10 cellular contexts compared by ENCODE assay signal in genomic region chr2:176130917-176131616, GRCh38. TPM values are rescaled to one million over a fixed set of nuclear protein-coding genes. Genes with fewer than 3 reads are reported as not detected.
DNase-seq lines count a peak whose midpoint lies in the region; ATAC-seq and TF ChIP-seq lines count a peak whose summit lies in the region.
"Had no signal": no experiment of that assay in that cellular context is flagged by ENCODE, and none has a peak within 500 bp of the region (broad histone marks: within the 10 kb centered on the region; RNA-seq: fewer than 3 reads in every experiment).

No MANE protein-coding gene starts in this region.

- H3K4me3 ChIP-seq in A673 (ENCODE audit: low read depth, low read length, poor library complexity, severe bottlenecking): peak overlapping the region; percentile 62

- H3K4me3 Mint-ChIP-seq in HFFc6: peak overlapping the region; percentile 90
- peak overlapping the region; percentile 55 for H3K4me3 Mint-ChIP-seq in dendritic cell treated with granulocyte-macrophage colony-stimulating factor and Interleukin-4, amounts not matched to agents 40 ng/mL and 50 ng/mL, for 4 days
- peak overlapping the region; percentile 82 for H3K4me3 Mint-ChIP-seq in neural crest cell

- H3K4me1 Mint-ChIP-seq in HFFc6 (ENCODE audit: low read depth): peaks cover 65% of the 10 kb centered on the region
- H3K4me1 Mint-ChIP-seq in dendritic cell treated with granulocyte-macrophage colony-stimulating factor and Interleukin-4, amounts not matched to agents 40 ng/mL and 50 ng/mL, for 4 days (ENCODE audit: low read depth): peaks cover 32% of the 10 kb centered on the region
- peaks cover 17% of the 10 kb centered on the region for H3K4me1 Mint-ChIP-seq in neural crest cell

- CTCF ChIA-PET in A673 (lab: Charles Lee): interaction anchor here (0.6 to 1.7 kb wide), 4 partner anchors 423 to 558 kb away, joined by 3 to 10 read pairs (median 4); no protein-coding TSS in a partner anchor

- H3K9me3 ChIP-seq in A673 (ENCODE audit: low read depth, low read length, poor library complexity, severe bottlenecking): no peaks in the 10 kb centered on the region

- no peaks in the 10 kb centered on the region for H3K9me3 Mint-ChIP-seq in HFFc6
- no peaks in the 10 kb centered on the region for H3K9me3 Mint-ChIP-seq in dendritic cell treated with granulocyte-macrophage colony-stimulating factor and Interleukin-4, amounts not matched to agents 40 ng/mL and 50 ng/mL, for 4 days
- H3K9me3 Mint-ChIP-seq in neural crest cell: no peaks in the 10 kb centered on the region

- TF ChIP-seq CTCF in A673 (conservative IDR thresholded peaks at IDR 0.05; ENCODE audit: low read depth, low read length) (no peak), HFFc6 (IDR thresholded peaks at IDR 0.05) (no peak), neural crest cell (conservative IDR thresholded peaks at IDR 0.05) (no peak)

- peak overlapping the region; percentile 98 for H3K27ac ChIP-seq in A673 (ENCODE audit: low read depth, low read length, poor library complexity, severe bottlenecking)

- BruUV-seq in A673 (replicated peaks; lab: Mats Ljungman, UMichigan): TSS peak; percentile 84

- peaks cover 16% of the 10 kb centered on the region; the same call in 1 of the 2 replicates for H3K36me3 Mint-ChIP-seq in HFFc6 (ENCODE audit: low read depth)
- no peaks in the 10 kb centered on the region for H3K36me3 Mint-ChIP-seq in dendritic cell treated with granulocyte-macrophage colony-stimulating factor and Interleukin-4, amounts not matched to agents 40 ng/mL and 50 ng/mL, for 4 days (ENCODE audit: low read depth)
- no peaks in the 10 kb centered on the region for H3K36me3 Mint-ChIP-seq in neural crest cell (ENCODE audit: low read depth)

- POLR2A ChIA-PET in A673 (lab: Charles Lee; ENCODE audit: low non-redundant PET): interaction anchor here (0.6 to 0.7 kb wide), 6 partner anchors 8 to 1132 kb away, joined by 3 to 9 read pairs (median 4); no protein-coding TSS in a partner anchor

- no peak for DNase-seq in A673 (ENCODE audit: low spot score)
- DNase-seq in HFFc6: no peak
- no peak for DNase-seq in neural crest cell (ENCODE audit: low read depth, low spot score)
- no peak for DNase-seq in amygdala (lab: John Stamatoyannopoulos, UW)
- DNase-seq in NAMALWA (ENCODE audit: low spot score): no peak
- DNase-seq: DND-41, NCI-H1105 treated with DMSO at 0.1 percent for 48 hours had no signal

- no peaks in the 10 kb centered on the region for H3K27me3 ChIP-seq in A673 (replicated peaks; ENCODE audit: insufficient read depth, low read depth, low read length, poor library complexity)

- peaks cover 54% of the 10 kb centered on the region for H3K4me1 ChIP-seq in A673 (ENCODE audit: insufficient read depth, low read length, poor library complexity, severe bottlenecking)

- ATAC-seq in GM21576 (IDR thresholded peaks at IDR 0.05; ENCODE audit: unreplicated experiment): no peak
- no peak for ATAC-seq in GM21390 (IDR thresholded peaks at IDR 0.05; ENCODE audit: unreplicated experiment)

- intact Hi-C loops in A673 (cut with micrococcal nuclease; ENCODE audit: unreplicated experiment): loop anchor here (2.0 kb wide), 1 partner anchor 1016 kb away; no protein-coding TSS in a partner anchor
- intact Hi-C loops in dendritic cell treated with granulocyte-macrophage colony-stimulating factor and Interleukin-4, amounts not matched to agents 40 ng/mL and 50 ng/mL, for 4 days (cut with micrococcal nuclease): loop anchor here (10.0 kb wide), 1 partner anchor 684 kb away; no protein-coding TSS in a partner anchor

- peaks cover 4% of the 10 kb centered on the region for H3K36me3 ChIP-seq in A673 (ENCODE audit: insufficient read depth, low read length, poor library complexity, severe bottlenecking)

- peak overlapping the region; percentile 61 for H3K27ac Mint-ChIP-seq in HFFc6
- no peak overlapping the region for H3K27ac Mint-ChIP-seq in dendritic cell treated with granulocyte-macrophage colony-stimulating factor and Interleukin-4, amounts not matched to agents 40 ng/mL and 50 ng/mL, for 4 days
- H3K27ac Mint-ChIP-seq in neural crest cell (ENCODE audit: unreplicated experiment): no peak overlapping the region

- H3K27me3 Mint-ChIP-seq in HFFc6 (ENCODE audit: insufficient read depth) (peaks cover 30% of the 10 kb centered on the region), neural crest cell (ENCODE audit: low read depth) (peaks cover 94% of the 10 kb centered on the region)
- H3K27me3 Mint-ChIP-seq in dendritic cell treated with granulocyte-macrophage colony-stimulating factor and Interleukin-4, amounts not matched to agents 40 ng/mL and 50 ng/mL, for 4 days: peaks cover 86% of the 10 kb centered on the region

RNA-seq across cellular contexts. Expression of gene HOXD8, which starts 1.6 kb away (rescaled TPM):
- total RNA-seq in A673 (2021) (56.8 and 61.9 TPM in 2 replicates), neural crest cell (not detected in 2 replicates)
- total RNA-seq in HFFc6 (2021; fragmentation: NEBNext Ultra II Directional; extraction: Animal tissue kit (Norgen Biotek cat#: 25700)): 1 to 10 TPM; 2.3 to 5.1 (median 4.6) TPM

RNA-seq across cellular contexts. Expression of gene HOXD9, which starts 8.5 kb away (rescaled TPM):
- total RNA-seq in A673 (2021) (63.0 and 64.9 TPM in 2 replicates), neural crest cell (not detected in 2 replicates)
- 1 to 10 TPM; 2.1 to 2.7 (median 2.4) TPM for total RNA-seq in HFFc6 (2021; fragmentation: NEBNext Ultra II Directional; extraction: Animal tissue kit (Norgen Biotek cat#: 25700))

RNA-seq across cellular contexts. Expression of gene HOXD10, which starts 14.5 kb away (rescaled TPM):
- total RNA-seq in A673 (2021) (88.6 and 98.3 TPM in 2 replicates), neural crest cell (not detected in 2 replicates)
- total RNA-seq in HFFc6 (2021; fragmentation: NEBNext Ultra II Directional; extraction: Animal tissue kit (Norgen Biotek cat#: 25700)): 10 to 100 TPM; 10.9 to 14.5 (median 12.8) TPM

RNA-seq across cellular contexts. Expression of gene HOXD4, which starts 20.3 kb away (rescaled TPM):
- 30.8 and 34.3 TPM in 2 replicates for total RNA-seq in A673 (2021)
- under 1 TPM in 4 of 6 experiments, not detected in 2; 0.40 to 0.69 (median 0.57) TPM for total RNA-seq in HFFc6 (2021; fragmentation: NEBNext Ultra II Directional; extraction: Animal tissue kit (Norgen Biotek cat#: 25700))
- 1.3 TPM in 2 replicates for total RNA-seq in neural crest cell

RNA-seq across cellular contexts. Expression of gene HOXD11, which starts 24.0 kb away (rescaled TPM):
- total RNA-seq in A673 (2021) (107 and 123 TPM in 2 replicates), neural crest cell (not detected in 2 replicates)
- total RNA-seq in HFFc6 (2021; fragmentation: NEBNext Ultra II Directional; extraction: Animal tissue kit (Norgen Biotek cat#: 25700)): 10 to 100 TPM in 1 of 6 experiments, 1 to 10 TPM in 5; 6.0 to 10.2 (median 7.6) TPM

Comparison
In these comparisons a context has a peak if more than half of its experiments do, and no peak if none do; other contexts are left out.
1. RNA of gene HOXD9, which starts 8.5 kb away (total RNA-seq): 63.0 to 64.9 TPM in A673; 2.1 to 2.7 TPM in HFFc6 and not detected in neural crest cell; every median in the first group is over 10 times any median in the second.
2. RNA of gene HOXD10, which starts 14.5 kb away (total RNA-seq): 88.6 to 98.3 TPM in A673 and 10.9 to 14.5 TPM in HFFc6; not detected in neural crest cell; every median in the first group is over 10 times any median in the second.
3. Peak in every context shown above with its lines, with median percentiles within 50 percentile points of each other: H3K4me3 Mint-ChIP-seq.